In genomic region chrX:84453351-84454246, GRCh38 we compare ENCODE assay signal across 13 cellular contexts. TPM values are rescaled to one million over a fixed set of nuclear protein-coding genes. Genes with fewer than 3 reads are reported as not detected.
A peak's percentile ranks its signal among the peaks of the same experiment; 100 is the strongest.
DNase-seq lines count a peak whose midpoint lies in the region; ATAC-seq and TF ChIP-seq lines count a peak whose summit lies in the region.
"Had no signal": no experiment of that assay in that cellular context is flagged by ENCODE, and none has a peak within 500 bp of the region (broad histone marks: within the 10 kb centered on the region; RNA-seq: fewer than 3 reads in every experiment).

No MANE protein-coding gene starts in this region.

- intact Hi-C loops in left cardiac atrium (cut with DNase I): no loop called here
- intact Hi-C loops in cardiac septum (cut with DNase I): no loop called here
- intact Hi-C loops in thyroid gland (cut with DNase I): no loop called here

- no peak overlapping the region for H3K27ac ChIP-seq in thyroid gland
- H3K27ac ChIP-seq: SJSA1 had no signal

- no peaks in the 10 kb centered on the region for H3K27me3 ChIP-seq in thyroid gland
- H3K27me3 ChIP-seq: SJSA1 had no signal

- H3K4me3 ChIP-seq in thyroid gland (replicated peaks in 1 of 3): no peak overlapping the region
- H3K4me3 ChIP-seq: SJSA1 had no signal

- 100% methylated on average over 1 to 2 of the region's 2 CpGs for WGBS in thyroid gland, 2 donors

- no peaks in the 10 kb centered on the region for H3K4me1 ChIP-seq in thyroid gland
- H3K4me1 ChIP-seq: SJSA1 had no signal

- peak; percentile 23 for DNase-seq in left cardiac atrium
- no peak for DNase-seq in cardiac septum (ENCODE audit: low spot score)
- DNase-seq in NCI-H446 treated with DMSO at 0.1 percent for 48 hours (lab: John Stamatoyannopoulos, UW): peak; percentile 59
- DNase-seq in glutamatergic neuron: no peak
- DNase-seq in thyroid gland: peak; percentile 6 to 9
- DNase-seq in activated naive CD4-positive, alpha-beta T cell treated with anti-CD3 and anti-CD28 coated beads, Interleukin-2, amount 50 U/mL, for 16 hours: no peak
- DNase-seq: DMS153, MV-4-11, NCI-H1436, RPMI8226 had no signal

- H3K36me3 ChIP-seq in thyroid gland: no peaks in the 10 kb centered on the region
- H3K36me3 ChIP-seq: SJSA1 had no signal

- no peak overlapping the region for H3K4me3 Mint-ChIP-seq in glutamatergic neuron (ENCODE audit: unreplicated experiment)

- no peak for TF ChIP-seq POLR2A in thyroid gland (IDR thresholded peaks at IDR 0.05)

- H3K27ac Mint-ChIP-seq in glutamatergic neuron (ENCODE audit: unreplicated experiment): peak overlapping the region; percentile 23

- H3K36me3 Mint-ChIP-seq in glutamatergic neuron (ENCODE audit: unreplicated experiment): no peaks in the 10 kb centered on the region

- H3K9me3 Mint-ChIP-seq in glutamatergic neuron (ENCODE audit: unreplicated experiment): peaks cover 2% of the 10 kb centered on the region

- no peaks in the 10 kb centered on the region for H3K27me3 Mint-ChIP-seq in glutamatergic neuron (ENCODE audit: unreplicated experiment)

- peaks cover 4% of the 10 kb centered on the region for H3K4me1 Mint-ChIP-seq in glutamatergic neuron (ENCODE audit: low read depth, unreplicated experiment)

- TF ChIP-seq CTCF in glutamatergic neuron (IDR thresholded peaks at IDR 0.05; ENCODE audit: partially characterized antibody, unreplicated experiment): no peak
- TF ChIP-seq CTCF in thyroid gland (IDR thresholded peaks at IDR 0.05): no peak

- H3K9me3 ChIP-seq in thyroid gland: no peaks in the 10 kb centered on the region
- H3K9me3 ChIP-seq: SJSA1 had no signal

- ATAC-seq in left cardiac atrium: peak; percentile 55 to 69
- ATAC-seq in HG02840 (IDR thresholded peaks at IDR 0.05; ENCODE audit: low FRiP score, unreplicated experiment): no peak
- ATAC-seq: HCT116 had no signal

RNA-seq across cellular contexts. Expression of gene HDX, which starts 48.7 kb away (rescaled TPM):
- total RNA-seq in left cardiac atrium (1 to 10 TPM; 3.2 to 5.2 TPM), cardiac septum (2.0 TPM), glutamatergic neuron (ENCODE audit: unreplicated experiment) (14.3 TPM), thyroid gland (10 to 100 TPM in 2 of 4 donors, 1 to 10 TPM in 2; 7.5 to 12.9 (median 10.8) TPM)

Comparison
In these comparisons a context has a peak if more than half of its experiments do, and no peak if none do; other contexts are left out.
1. DNase-seq: peak in left cardiac atrium (single experiment), NCI-H446 treated with DMSO at 0.1 percent for 48 hours (single experiment) and thyroid gland (2 of 2); none in cardiac septum (single experiment), glutamatergic neuron (single experiment) and activated naive CD4-positive, alpha-beta T cell treated with anti-CD3 and anti-CD28 coated beads, Interleukin-2, amount 50 U/mL, for 16 hours (single experiment).